ENCODE assay signal across 32 cellular contexts in the genomic region with DNA sequence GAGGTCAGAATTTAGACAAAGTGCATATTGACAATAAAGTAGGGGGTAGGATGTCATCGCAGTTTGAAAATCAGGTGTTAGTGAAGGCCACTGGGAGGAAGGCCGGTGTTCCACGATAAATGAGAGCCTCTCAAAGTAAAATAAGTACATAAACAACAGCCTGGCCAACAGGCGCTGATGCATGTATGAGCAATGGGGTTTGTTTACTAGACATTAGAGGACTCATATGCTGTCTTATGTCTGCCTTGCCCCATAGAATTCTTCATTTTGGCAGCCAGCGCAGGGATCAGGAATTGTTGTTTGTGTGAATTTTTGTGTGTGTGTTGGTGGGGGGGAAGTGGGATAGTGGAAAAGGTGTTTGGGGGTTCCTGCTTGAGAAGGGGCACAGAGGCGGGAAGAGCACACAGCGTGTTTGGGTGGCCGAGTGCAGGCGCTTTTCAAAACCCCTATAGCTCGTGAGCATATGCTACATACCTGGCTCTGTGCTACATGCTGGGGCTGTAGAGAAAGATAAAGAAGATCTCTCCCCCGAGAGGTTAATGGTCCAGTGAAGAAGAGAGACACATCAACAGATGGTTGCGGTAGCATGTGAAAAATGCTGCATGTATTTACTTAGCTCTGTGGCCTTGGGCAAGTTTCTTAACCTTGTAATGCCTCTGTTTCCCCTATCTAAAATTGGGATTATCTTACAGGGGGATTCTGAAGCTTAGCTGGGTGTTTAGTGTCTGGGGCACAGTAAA. TPM values are rescaled to one million over a fixed set of nuclear protein-coding genes. Genes with fewer than 3 reads are reported as not detected.
DNase-seq lines count a peak whose midpoint lies in the region; ATAC-seq, FAIRE-seq and TF ChIP-seq lines count a peak whose summit lies in the region.
"Had no signal": no experiment of that assay in that cellular context is flagged by ENCODE, and none has a peak within 500 bp of the region (broad histone marks: within the 10 kb centered on the region; RNA-seq: fewer than 3 reads in every experiment).

No MANE protein-coding gene starts in this region.

- H3K27me3 Mint-ChIP-seq in CD14-positive monocyte (ENCODE audit: low read depth in 3 of 3) (peaks cover 0 to 2% (median 2%) of the 10 kb centered on the region in 3 donors), progenitor cell of endocrine pancreas (no peaks in the 10 kb centered on the region)
- H3K27me3 Mint-ChIP-seq: activated naive CD8-positive, alpha-beta T cell; naive thymus-derived CD8-positive, alpha-beta T cell; T-cell had no signal

- TF ChIP-seq RAD21 in K562 (CRISPR knock-in tag; conservative IDR thresholded peaks at IDR 0.05 in 1 of 2, IDR thresholded peaks at IDR 0.05 in 1 of 2) = no peak

- H3K27me3 ChIP-seq in K562 (ENCODE audit: control insufficient read depth in 2 of 2, insufficient read depth in 2 of 2, low read length in 2 of 2) = no peaks in the 10 kb centered on the region
- H3K27me3 ChIP-seq: colonic mucosa, tibial nerve had no signal

- H3K4me3 Mint-ChIP-seq in CD14-positive monocyte = no peak overlapping the region
- no peak overlapping the region for H3K4me3 Mint-ChIP-seq in progenitor cell of endocrine pancreas (ENCODE audit: low read depth)
- H3K4me3 Mint-ChIP-seq: activated naive CD8-positive, alpha-beta T cell; naive thymus-derived CD8-positive, alpha-beta T cell; T-cell had no signal

- H3K9ac ChIP-seq in K562 (ENCODE audit: insufficient read depth in 1 of 2, low read depth in 2 of 2, low read length in 2 of 2) = peak overlapping the region in 1 of 2 experiments; percentile 53; a peak in 1 of 4 replicates

- no TSS peak for BruUV-seq in K562 (replicated peaks; lab: Mats Ljungman, UMichigan)

- POLR2A ChIA-PET in K562 (lab: Yijun Ruan, JAX) = interaction anchor here (1.0 to 1.2 kb wide), 2 partner anchors 9 to 17 kb away, joined by 3 read pairs; no protein-coding TSS in a partner anchor

- no peak for FAIRE-seq in K562 (lab: Jason Lieb, UNC)
- FAIRE-seq: A549, RCC 7860, small intestine had no signal

- in situ Hi-C loops in K562 (cut with MboI) = no loop called here

- no peaks in the 10 kb centered on the region for H3K36me3 ChIP-seq in K562 (ENCODE audit: control insufficient read depth, insufficient read depth, low read length)
- H3K36me3 ChIP-seq: colonic mucosa had no signal

- H4K20me1 ChIP-seq in K562 (replicated peaks; ENCODE audit: control insufficient read depth, insufficient read depth, low read length) = peaks cover 14% of the 10 kb centered on the region; the same call in 1 of the 2 replicates

- H3K4me1 Mint-ChIP-seq in CD14-positive monocyte = peaks cover 46% of the 10 kb centered on the region
- H3K4me1 Mint-ChIP-seq in progenitor cell of endocrine pancreas (ENCODE audit: low read depth) = peaks cover 18% of the 10 kb centered on the region

- H3K36me3 Mint-ChIP-seq in CD14-positive monocyte (peaks cover 21 to 30% of the 10 kb centered on the region in 2 donors), progenitor cell of endocrine pancreas (ENCODE audit: insufficient read depth) (peaks cover 2% of the 10 kb centered on the region)

- peaks cover 0 to 8% (median 6%) of the 10 kb centered on the region in 7 donors for H3K9me3 Mint-ChIP-seq in CD14-positive monocyte
- peaks cover 7% of the 10 kb centered on the region for H3K9me3 Mint-ChIP-seq in progenitor cell of endocrine pancreas (ENCODE audit: low read depth)

- no peak for TF ChIP-seq CTCF in K562 (IDR thresholded peaks at IDR 0.05 in 2 of 3, conservative IDR thresholded peaks at IDR 0.05 in 1 of 3; ENCODE audit: insufficient read depth in 2 of 3, low read depth in 1 of 3, low read length in 3 of 3)
- no peak for TF ChIP-seq CTCF in CD14-positive monocyte (IDR thresholded peaks at IDR 0.05)
- TF ChIP-seq CTCF in progenitor cell of endocrine pancreas (IDR thresholded peaks at IDR 0.05; ENCODE audit: unreplicated experiment) = no peak

- no peaks in the 10 kb centered on the region for H3K9me1 ChIP-seq in K562 (ENCODE audit: control insufficient read depth, insufficient read depth, low read length)

- H3K27ac Mint-ChIP-seq in CD14-positive monocyte (peak overlapping the region in 2 of 7 donors; percentile 27 to 32), progenitor cell of endocrine pancreas (no peak overlapping the region)
- H3K27ac Mint-ChIP-seq: activated naive CD8-positive, alpha-beta T cell; activated T-helper 2 cell treated with anti-CD3 and anti-CD28 coated beads, Interferon-gamma antibody, Interleukin-2, Interleukin-4, amounts not matched to agents 10 μg/mL and 5 μg/mL and 100 μg/mL, durations not matched to agents 14 hours and 24 hours and 36 hours; T-cell had no signal

- no peak overlapping the region for H3K4me2 ChIP-seq in K562 (ENCODE audit: insufficient read depth, low read length)
- H3K4me2 ChIP-seq: A549 had no signal

- H2AFZ ChIP-seq in K562 (ENCODE audit: low read depth, low read length) = no peak overlapping the region

- CTCF ChIA-PET in K562 (lab: Yijun Ruan, JAX; ENCODE audit: low intra/inter-chr PET ratio) = no interaction called here

- no peaks in the 10 kb centered on the region for H3K79me2 ChIP-seq in K562 (ENCODE audit: control insufficient read depth, insufficient read depth, low read length)

- DNase-seq in AG08396 (ENCODE audit: low spot score) (peak; percentile 60), K562 (ENCODE audit: extremely low read depth in 1 of 4, low spot score in 3 of 4) (no peak), left kidney (ENCODE audit: low read depth, low spot score) (peak; percentile 67), hippocampal formation (lab: John Stamatoyannopoulos, UW) (no peak), NCI-H748 (lab: John Stamatoyannopoulos, UW; ENCODE audit: unreplicated experiment) (no peak), CD14-positive monocyte (ENCODE audit: low spot score) (no peak), progenitor cell of endocrine pancreas (ENCODE audit: low spot score, unreplicated experiment) (no peak)
- DNase-seq: activated CD4-positive, alpha-beta T cell treated with anti-CD3 and anti-CD28 coated beads, Interleukin-2, amount 50 U/mL, for 4 hours; aorta; colonic mucosa; DMS153; effector memory CD4-positive, alpha-beta T cell; erythroblast; GDM1; Karpas-422; midbrain; naive thymus-derived CD8-positive, alpha-beta T cell; NCI-H146; NCI-H510A treated with DMSO at 0.1 percent for 48 hours; retina; SIG-M5; small intestine; stimulated activated CD4-positive, alpha-beta T cell treated with anti-CD3 and anti-CD28 coated beads, Interleukin-2, amount 100 ng/mL, for 24 hours; T-cell had no signal

- H3K4me3 ChIP-seq in K562 = no peak overlapping the region
- H3K4me3 ChIP-seq: A549, colonic mucosa, tibial nerve had no signal

- TF ChIP-seq POLR2A in K562 (conservative IDR thresholded peaks at IDR 0.05) = no peak

- H3K4me1 ChIP-seq in K562 (replicated peaks in 1 of 2; ENCODE audit: control insufficient read depth in 2 of 2, insufficient read depth in 2 of 2, low read length in 2 of 2) = peaks cover 9 to 20% of the 10 kb centered on the region in 2 experiments; a peak in 4 of 5 replicates
- H3K4me1 ChIP-seq: A549, colonic mucosa had no signal

- no peaks in the 10 kb centered on the region for H3K9me3 ChIP-seq in K562 (replicated peaks; ENCODE audit: control insufficient read depth, insufficient read depth, low read depth, low read length)
- H3K9me3 ChIP-seq: A549, colonic mucosa had no signal

- intact Hi-C loops in K562 (cut with micrococcal nuclease) (no loop called here), CD14-positive monocyte (cut with micrococcal nuclease) (no loop called here)

- WGBS in K562 (ENCODE audit: insufficient coverage, low coverage, missing lambda C conversion rate) = 36% methylated on average over 12 of the region's 12 CpGs

- no peak for TF ChIP-seq EP300 in K562 (IDR thresholded peaks at IDR 0.05; ENCODE audit: low read length)

- ATAC-seq in HG03025 (IDR thresholded peaks at IDR 0.05; ENCODE audit: low FRiP score, unreplicated experiment) (peak; percentile 77), K562 (peak; percentile 42)
- ATAC-seq: HCT116; naive thymus-derived CD8-positive, alpha-beta T cell; T-cell had no signal

- no peak overlapping the region for H3K27ac ChIP-seq in K562 (ENCODE audit: extremely low read depth, low read depth, low read length)
- H3K27ac ChIP-seq: A549, colonic mucosa, HL-60, tibial nerve had no signal

RNA-seq across cellular contexts. Expression of a gene that starts 11.5 kb away (rescaled TPM):
- 5.4 and 7.0 TPM in 2 replicates for total RNA-seq in K562 (2011; cell fraction: chromatin; rRNA removed; ENCODE audit: low replicate concordance)
- 2.7 and 2.9 TPM in 2 replicates for total RNA-seq in K562 (2011; cell fraction: nucleolus; rRNA removed)
- total RNA-seq in K562 (2011; cell fraction: nucleoplasm; rRNA removed) = 5.1 and 7.3 TPM in 2 replicates
- total RNA-seq in K562 (2014; rRNA removed) = 3.3 and 3.6 TPM in 2 replicates
- total RNA-seq in K562 (2014; rRNA removed; fragmentation: Illumina TruSeq; extraction: Trizol) = 4.5 and 5.0 TPM in 2 replicates
- total RNA-seq in K562 (2015; rRNA removed; fragmentation: Illumina TruSeq; extraction: Trizol) = 4.9 and 5.9 TPM in 2 replicates
- total RNA-seq in K562 (2021) = 4.2 and 4.8 TPM in 2 replicates
- polyA plus RNA-seq in K562 (2011; rRNA removed) = 2.4 and 3.1 TPM in 2 replicates
- polyA plus RNA-seq in K562 (2011; cell fraction: cytosol; rRNA removed) = 1.3 and 2.7 TPM in 2 replicates
- 4.7 and 4.8 TPM in 2 replicates for polyA plus RNA-seq in K562 (2011; cell fraction: nucleus; rRNA removed)
- 3.2 and 3.8 TPM in 2 replicates for polyA plus RNA-seq in K562 (2012)
- 3.9 and 4.4 TPM in 2 replicates for polyA plus RNA-seq in K562 (2014; fragmentation: Illumina TruSeq; extraction: Trizol)
- under 1 TPM; 0.76 to 0.99 TPM for polyA plus RNA-seq in K562 (2014; fragmentation: Nextera tagmentation; extraction: Ambion mirVana)
- polyA plus RNA-seq in K562 (2014; rRNA removed) = 2.9 and 10.6 TPM in 2 replicates
- 6.5 and 8.2 TPM in 2 replicates for polyA minus RNA-seq in K562 (2011; rRNA and poly(A)+ RNA removed)
- 2.8 and 3.0 TPM in 2 replicates for polyA minus RNA-seq in K562 (2011; cell fraction: cytosol; rRNA and poly(A)+ RNA removed)
- polyA minus RNA-seq in K562 (2011; cell fraction: nucleus; rRNA and poly(A)+ RNA removed) = 1.6 and 2.8 TPM in 2 replicates
- polyA plus RNA-seq in CD14-positive monocyte = 10 to 100 TPM; 10.3 to 10.4 TPM
- total RNA-seq in progenitor cell of endocrine pancreas = 12.9 and 13.4 TPM in 2 replicates

RNA-seq across cellular contexts. Expression of a gene that starts 44.2 kb away (rescaled TPM):
- 11.0 and 32.0 TPM in 2 replicates for total RNA-seq in K562 (2011; cell fraction: chromatin; rRNA removed; ENCODE audit: low replicate concordance)
- 9.7 and 10.3 TPM in 2 replicates for total RNA-seq in K562 (2011; cell fraction: nucleolus; rRNA removed)
- 13.9 and 24.1 TPM in 2 replicates for total RNA-seq in K562 (2011; cell fraction: nucleoplasm; rRNA removed)
- 11.9 and 17.8 TPM in 2 replicates for total RNA-seq in K562 (2014; rRNA removed)
- 38.8 and 47.6 TPM in 2 replicates for total RNA-seq in K562 (2014; rRNA removed; fragmentation: Illumina TruSeq; extraction: Trizol)
- total RNA-seq in K562 (2015; rRNA removed; fragmentation: Illumina TruSeq; extraction: Trizol) = 30.9 and 32.1 TPM in 2 replicates
- total RNA-seq in K562 (2021) = 28.5 and 33.0 TPM in 2 replicates
- 47.2 and 56.8 TPM in 2 replicates for polyA plus RNA-seq in K562 (2011; rRNA removed)
- polyA plus RNA-seq in K562 (2011; cell fraction: cytosol; rRNA removed) = 9.6 and 24.1 TPM in 2 replicates
- 6.4 and 10.8 TPM in 2 replicates for polyA plus RNA-seq in K562 (2011; cell fraction: nucleus; rRNA removed)
- polyA plus RNA-seq in K562 (2012) = 20.4 and 29.5 TPM in 2 replicates
- 28.7 and 37.3 TPM in 2 replicates for polyA plus RNA-seq in K562 (2014; fragmentation: Illumina TruSeq; extraction: Trizol)
- polyA plus RNA-seq in K562 (2014; fragmentation: Nextera tagmentation; extraction: Ambion mirVana) = 10 to 100 TPM; 87.0 to 87.9 TPM
- polyA plus RNA-seq in K562 (2014; rRNA removed) = 26.0 and 30.0 TPM in 2 replicates
- polyA minus RNA-seq in K562 (2011; rRNA and poly(A)+ RNA removed) = 41.9 and 45.6 TPM in 2 replicates
- polyA minus RNA-seq in K562 (2011; cell fraction: cytosol; rRNA and poly(A)+ RNA removed) = 9.2 and 13.8 TPM in 2 replicates
- polyA minus RNA-seq in K562 (2011; cell fraction: nucleus; rRNA and poly(A)+ RNA removed) = 7.0 and 10.2 TPM in 2 replicates
- 10 to 100 TPM; 49.0 to 53.0 TPM for polyA plus RNA-seq in CD14-positive monocyte
- 31.6 and 32.6 TPM in 2 replicates for total RNA-seq in progenitor cell of endocrine pancreas

Comparison
In these comparisons a context has a peak if more than half of its experiments do, and no peak if none do; other contexts are left out.
1. DNase-seq: peak in AG08396 (single experiment) and left kidney (single experiment); none in K562 (0 of 4), hippocampal formation (0 of 2), NCI-H748 (single experiment), CD14-positive monocyte (single experiment) and progenitor cell of endocrine pancreas (single experiment).